In the genomic region with DNA sequence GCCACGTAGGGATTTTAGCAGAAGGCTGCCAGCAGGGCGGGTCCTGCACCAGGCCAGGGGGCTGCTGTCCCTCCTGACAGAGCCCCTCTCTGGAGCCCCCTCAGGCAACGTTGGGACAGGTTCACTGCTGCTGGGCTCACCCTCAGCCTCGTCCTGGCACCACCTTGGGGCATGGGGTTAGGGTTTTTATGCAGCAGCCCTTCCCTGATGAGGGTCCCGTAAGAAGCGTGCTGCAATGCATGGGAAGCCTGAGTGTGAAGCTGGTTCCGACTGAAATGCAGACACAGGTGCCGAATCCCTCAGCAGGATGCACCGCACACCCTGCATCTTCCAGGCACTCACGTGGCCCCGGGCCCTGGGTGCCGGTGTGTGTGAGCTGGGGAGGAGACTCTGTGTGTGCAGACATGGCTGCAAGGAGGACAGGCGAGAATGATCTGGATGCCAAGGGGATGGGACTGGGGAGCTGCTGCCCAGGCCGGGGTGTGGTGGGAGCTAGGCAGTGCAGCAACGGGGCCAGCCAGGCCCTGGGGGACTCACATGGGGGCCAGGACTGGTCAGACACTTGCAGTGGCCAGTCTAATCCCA, we compare ENCODE assay signal across 12 cellular contexts. TPM values are rescaled to one million over a fixed set of nuclear protein-coding genes. Genes with fewer than 3 reads are reported as not detected.
A peak's percentile ranks its signal among the peaks of the same experiment; 100 is the strongest.
DNase-seq lines count a peak whose midpoint lies in the region; ATAC-seq, FAIRE-seq and TF ChIP-seq lines count a peak whose summit lies in the region.
"Had no signal": no experiment of that assay in that cellular context is flagged by ENCODE, and none has a peak within 500 bp of the region (broad histone marks: within the 10 kb centered on the region; RNA-seq: fewer than 3 reads in every experiment).

No MANE protein-coding gene starts in this region.

- CTCF ChIA-PET in activated CD8-positive, alpha-beta T cell treated with anti-CD3 and anti-CD28 coated beads, Interleukin-2, amount 10 ng/mL, durations not matched to agents 7 days and 5 days (lab: Charles Lee): no interaction called here
- CTCF ChIA-PET in activated CD8-positive, alpha-beta T cell treated with anti-CD3 and anti-CD28 coated beads for 36 hours (lab: Charles Lee): no interaction called here
- CTCF ChIA-PET in mammary epithelial cell (lab: Charles Lee; ENCODE audit: low non-redundant PET): no interaction called here

- BruUV-seq in mammary epithelial cell (replicated peaks; lab: Mats Ljungman, UMichigan): no TSS peak

- POLR2A ChIA-PET in activated CD8-positive, alpha-beta T cell treated with anti-CD3 and anti-CD28 coated beads, Interleukin-2, amount 10 ng/mL, durations not matched to agents 7 days and 5 days (lab: Charles Lee): no interaction called here
- POLR2A ChIA-PET in activated CD8-positive, alpha-beta T cell treated with anti-CD3 and anti-CD28 coated beads for 36 hours (lab: Charles Lee): no interaction called here

- peak; percentile 16 for DNase-seq in activated CD8-positive, alpha-beta T cell treated with anti-CD3 and anti-CD28 coated beads, Interleukin-2, amount 10 ng/mL, durations not matched to agents 7 days and 5 days
- DNase-seq in activated CD8-positive, alpha-beta T cell treated with anti-CD3 and anti-CD28 coated beads for 36 hours: no peak
- DNase-seq in caudate nucleus (lab: John Stamatoyannopoulos, UW) (no peak), kidney (peak; percentile 83), AML-193 (lab: John Stamatoyannopoulos, UW) (no peak), NCI-H1048 (lab: John Stamatoyannopoulos, UW) (no peak), mammary epithelial cell (no peak)
- DNase-seq in stimulated activated CD8-positive, alpha-beta memory T cell treated with anti-CD3 and anti-CD28 coated beads, Interleukin-4, amount 100 ng/mL, for 48 hours: peak; percentile 25
- DNase-seq: foreskin fibroblast, kidney glomerular epithelial cell, NCI-H524 treated with DMSO at 0.1 percent for 48 hours had no signal

- no peak for ATAC-seq in activated CD8-positive, alpha-beta T cell treated with anti-CD3 and anti-CD28 coated beads, Interleukin-2, amount 10 ng/mL, durations not matched to agents 7 days and 5 days
- no peak for ATAC-seq in activated CD8-positive, alpha-beta T cell treated with anti-CD3 and anti-CD28 coated beads for 36 hours

- dilution Hi-C loops in mammary epithelial cell (cut with HindIII; ENCODE audit: low sequenced_read_pairs): no loop called here

- no peak overlapping the region for H2AFZ ChIP-seq in mammary epithelial cell (ENCODE audit: low read depth, low read length)

- H3K9me3 Mint-ChIP-seq in activated CD8-positive, alpha-beta T cell treated with anti-CD3 and anti-CD28 coated beads, Interleukin-2, amount 10 ng/mL, durations not matched to agents 7 days and 5 days (ENCODE audit: insufficient read depth): no peaks in the 10 kb centered on the region
- H3K9me3 Mint-ChIP-seq in activated CD8-positive, alpha-beta T cell treated with anti-CD3 and anti-CD28 coated beads for 36 hours: no peaks in the 10 kb centered on the region

- H3K9me3 ChIP-seq in kidney (ENCODE audit: control insufficient read depth in 1 of 2, low read length in 2 of 2) (no peaks in the 10 kb centered on the region), mammary epithelial cell (replicated peaks; ENCODE audit: insufficient read depth, low read length) (no peaks in the 10 kb centered on the region)
- H3K9me3 ChIP-seq: ovary had no signal

- H3K79me2 ChIP-seq in mammary epithelial cell (ENCODE audit: insufficient read depth, low read length): no peaks in the 10 kb centered on the region

- no peaks in the 10 kb centered on the region for H3K36me3 Mint-ChIP-seq in activated CD8-positive, alpha-beta T cell treated with anti-CD3 and anti-CD28 coated beads, Interleukin-2, amount 10 ng/mL, durations not matched to agents 7 days and 5 days (ENCODE audit: low read depth)
- H3K36me3 Mint-ChIP-seq in activated CD8-positive, alpha-beta T cell treated with anti-CD3 and anti-CD28 coated beads for 36 hours (ENCODE audit: low read depth): no peaks in the 10 kb centered on the region

- no peak overlapping the region for H3K27ac Mint-ChIP-seq in activated CD8-positive, alpha-beta T cell treated with anti-CD3 and anti-CD28 coated beads, Interleukin-2, amount 10 ng/mL, durations not matched to agents 7 days and 5 days
- H3K27ac Mint-ChIP-seq in activated CD8-positive, alpha-beta T cell treated with anti-CD3 and anti-CD28 coated beads for 36 hours: no peak overlapping the region

- peaks cover 5% of the 10 kb centered on the region for H3K4me1 Mint-ChIP-seq in activated CD8-positive, alpha-beta T cell treated with anti-CD3 and anti-CD28 coated beads, Interleukin-2, amount 10 ng/mL, durations not matched to agents 7 days and 5 days (ENCODE audit: low read depth)
- H3K4me1 Mint-ChIP-seq in activated CD8-positive, alpha-beta T cell treated with anti-CD3 and anti-CD28 coated beads for 36 hours (ENCODE audit: low read depth): peaks cover 11% of the 10 kb centered on the region

- WGBS in mammary epithelial cell (ENCODE audit: low coverage, missing lambda C conversion rate): 68% methylated on average over 11 of the region's 15 CpGs

- H3K4me1 ChIP-seq in kidney (ENCODE audit: control insufficient read depth in 1 of 2, insufficient read depth in 1 of 2, low read depth in 1 of 2, low read length in 2 of 2) (peaks cover 0 to 13% of the 10 kb centered on the region in 2 donors), mammary epithelial cell (ENCODE audit: insufficient read depth, low read length) (no peaks in the 10 kb centered on the region)

- H3K36me3 ChIP-seq in kidney (ENCODE audit: control insufficient read depth in 1 of 2, insufficient read depth in 2 of 2, low read length in 2 of 2): no peaks in the 10 kb centered on the region
- H3K36me3 ChIP-seq in mammary epithelial cell (ENCODE audit: insufficient read depth, low read length): no peaks in the 10 kb centered on the region
- H3K36me3 ChIP-seq: ovary had no signal

- intact Hi-C loops in activated CD8-positive, alpha-beta T cell treated with anti-CD3 and anti-CD28 coated beads for 36 hours (cut with micrococcal nuclease): loop anchor here (5.0 kb wide), 1 partner anchor 85 kb away; no protein-coding TSS in a partner anchor
- intact Hi-C loops in kidney (cut with DNase I) (no loop called here), mammary epithelial cell (cut with micrococcal nuclease) (no loop called here)

- no peak overlapping the region for H3K4me3 Mint-ChIP-seq in activated CD8-positive, alpha-beta T cell treated with anti-CD3 and anti-CD28 coated beads, Interleukin-2, amount 10 ng/mL, durations not matched to agents 7 days and 5 days
- no peak overlapping the region for H3K4me3 Mint-ChIP-seq in activated CD8-positive, alpha-beta T cell treated with anti-CD3 and anti-CD28 coated beads for 36 hours

- no peaks in the 10 kb centered on the region for H3K27me3 Mint-ChIP-seq in activated CD8-positive, alpha-beta T cell treated with anti-CD3 and anti-CD28 coated beads, Interleukin-2, amount 10 ng/mL, durations not matched to agents 7 days and 5 days (ENCODE audit: low read depth)
- H3K27me3 Mint-ChIP-seq in activated CD8-positive, alpha-beta T cell treated with anti-CD3 and anti-CD28 coated beads for 36 hours: no peaks in the 10 kb centered on the region

- no peak for FAIRE-seq in kidney (lab: Jason Lieb, UNC)

- H3K4me2 ChIP-seq in mammary epithelial cell (ENCODE audit: insufficient read depth, low read depth, low read length): no peak overlapping the region

- no peaks in the 10 kb centered on the region for H4K20me1 ChIP-seq in mammary epithelial cell (ENCODE audit: insufficient read depth, low read length)

- in situ Hi-C loops in mammary epithelial cell (cut with MboI; ENCODE audit: low sequenced_read_pairs in 2 of 2): no loop called here

- H3K27ac ChIP-seq in caudate nucleus (ENCODE audit: low read depth, low read length) (peak overlapping the region; percentile 77), kidney (ENCODE audit: low read depth in 2 of 2, low read length in 2 of 2) (no peak overlapping the region), mammary epithelial cell (ENCODE audit: insufficient read depth, low read depth, low read length) (no peak overlapping the region)
- H3K27ac ChIP-seq: ovary had no signal

- H3K9ac ChIP-seq in kidney (ENCODE audit: low read length in 2 of 2) (no peak overlapping the region), mammary epithelial cell (ENCODE audit: insufficient read depth, low read length) (no peak overlapping the region)

- TF ChIP-seq CTCF in activated CD8-positive, alpha-beta T cell treated with anti-CD3 and anti-CD28 coated beads for 36 hours (IDR thresholded peaks at IDR 0.05): no peak
- TF ChIP-seq CTCF in kidney (IDR thresholded peaks at IDR 0.05; ENCODE audit: borderline replicate concordance, extremely low read depth, insufficient read depth): no peak
- no peak for TF ChIP-seq CTCF in mammary epithelial cell (conservative IDR thresholded peaks at IDR 0.05 in 1 of 2, IDR thresholded peaks at IDR 0.05 in 1 of 2; ENCODE audit: extremely low read depth in 1 of 2, insufficient read depth in 1 of 2, low read depth in 1 of 2, low read length in 2 of 2)

- H3K4me3 ChIP-seq in kidney (ENCODE audit: low read length in 2 of 2) (no peak overlapping the region), mammary epithelial cell (replicated peaks in 1 of 3; ENCODE audit: insufficient read depth in 1 of 3, low read depth in 2 of 3, low read length in 3 of 3) (no peak overlapping the region)
- H3K4me3 ChIP-seq: ovary had no signal

- H3K27me3 ChIP-seq in mammary epithelial cell (ENCODE audit: insufficient read depth, low read length): peaks cover 6% of the 10 kb centered on the region
- H3K27me3 ChIP-seq: ovary had no signal

RNA-seq across cellular contexts. Expression of a gene that starts 27.1 kb away (rescaled TPM):
- total RNA-seq in activated CD8-positive, alpha-beta T cell treated with anti-CD3 and anti-CD28 coated beads, Interleukin-2, amount 10 ng/mL, durations not matched to agents 7 days and 5 days: under 1 TPM in 1 of 2 experiments, not detected in 1; 0.10 TPM
- under 1 TPM in 1 of 2 experiments, not detected in 1; 0.59 TPM for total RNA-seq in activated CD8-positive, alpha-beta T cell treated with anti-CD3 and anti-CD28 coated beads for 36 hours
- 5.4 TPM for total RNA-seq in kidney
- polyA plus RNA-seq in kidney (ENCODE audit: insufficient read depth, low read depth, low replicate concordance): 4.4 TPM
- total RNA-seq in mammary epithelial cell: under 1 TPM in 1 of 2 donors, not detected in 1; 0.12 TPM
- 0.10 TPM for polyA plus RNA-seq in mammary epithelial cell
- not detected for polyA minus RNA-seq in mammary epithelial cell

Comparison
In these comparisons a context has a peak if more than half of its experiments do, and no peak if none do; other contexts are left out.
1. DNase-seq: peak in activated CD8-positive, alpha-beta T cell treated with anti-CD3 and anti-CD28 coated beads, Interleukin-2, amount 10 ng/mL, durations not matched to agents 7 days and 5 days (single experiment), kidney (single experiment) and stimulated activated CD8-positive, alpha-beta memory T cell treated with anti-CD3 and anti-CD28 coated beads, Interleukin-4, amount 100 ng/mL, for 48 hours (single experiment); none in activated CD8-positive, alpha-beta T cell treated with anti-CD3 and anti-CD28 coated beads for 36 hours (single experiment), caudate nucleus (0 of 61), AML-193 (0 of 2), NCI-H1048 (single experiment) and mammary epithelial cell (single experiment).